26 cellular contexts compared by ENCODE assay signal in the genomic region with DNA sequence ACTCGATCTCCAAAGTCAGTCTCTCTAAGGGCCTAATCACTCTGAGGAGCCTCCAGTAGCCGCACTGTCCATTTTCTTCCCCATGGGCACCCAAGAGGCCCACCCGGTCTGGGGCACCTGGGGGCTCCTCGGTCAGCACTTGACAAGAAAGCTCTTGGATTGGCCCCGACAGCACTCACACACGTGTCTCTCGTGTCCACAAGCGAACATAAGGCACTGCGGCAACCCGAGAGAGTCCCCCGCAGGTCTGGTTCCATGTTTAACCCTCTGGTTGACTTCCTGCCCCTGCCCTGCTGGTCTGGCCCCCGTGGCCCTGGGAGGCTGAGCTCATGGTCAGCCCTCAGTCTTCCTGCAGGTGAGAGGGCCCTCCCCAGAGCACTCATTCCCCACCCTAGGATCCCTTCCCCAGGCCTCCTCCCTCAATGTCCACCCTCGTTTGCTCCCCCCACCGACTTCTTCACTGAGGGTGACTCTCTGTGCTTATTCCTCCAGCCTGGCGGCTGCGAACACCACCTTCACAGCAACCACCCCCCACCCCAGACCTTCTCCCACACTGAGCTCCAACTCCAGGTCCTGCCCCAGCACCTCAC. TPM values are rescaled to one million over a fixed set of nuclear protein-coding genes. Genes with fewer than 3 reads are reported as not detected.
"Had no signal": no experiment of that assay in that cellular context is flagged by ENCODE, and none has a peak within 500 bp of the region (broad histone marks: within the 10 kb centered on the region; RNA-seq: fewer than 3 reads in every experiment).

No MANE protein-coding gene starts in this region.

- H3K27me3 ChIP-seq: breast epithelium, right atrium auricular region, thyroid gland had no signal

- DNase-seq: activated gamma-delta T cell treated with Interleukin-2 at 50 U/mL for 16 hours; activated T-cell treated with anti-CD3 and anti-CD28 coated beads, Interleukin-2, amount 50 U/mL, for 1 hour; amniotic stem cell; cerebellar nuclear complex; erythroblast; foreskin keratinocyte; hippocampal formation; mesenchymal stem cell; stimulated activated CD4-positive, alpha-beta T cell treated with anti-CD3 and anti-CD28 coated beads, Interleukin-1b, Interleukin-23, amount 100 ng/mL, for 48 hours; substantia nigra; T-helper 9 cell; thyroid gland had no signal

- H3K27ac ChIP-seq: breast epithelium, foreskin keratinocyte, right atrium auricular region, thyroid gland had no signal

- H3K9me3 Mint-ChIP-seq: stimulated activated naive CD8-positive, alpha-beta T cell treated with anti-CD3 and anti-CD28 coated beads, Interleukin-15, Interleukin-2, amounts not matched to agents 100 ng/mL and 50 ng/mL, for 24 hours; WTC11 had no signal

- FAIRE-seq: endometrium had no signal

- H3K4me3 Mint-ChIP-seq: activated naive CD8-positive, alpha-beta T cell; nephron; stimulated activated naive CD8-positive, alpha-beta T cell treated with anti-CD3 and anti-CD28 coated beads, Interleukin-15, Interleukin-2, amounts not matched to agents 100 ng/mL and 50 ng/mL, for 24 hours; WTC11 had no signal

- H3K4me3 ChIP-seq: breast epithelium, right atrium auricular region, thyroid gland had no signal

- ATAC-seq: foreskin keratinocyte, WTC11 had no signal

- H3K4me1 ChIP-seq: breast epithelium, foreskin keratinocyte, right atrium auricular region had no signal

- H3K27me3 Mint-ChIP-seq: activated naive CD8-positive, alpha-beta T cell; stimulated activated naive CD8-positive, alpha-beta T cell treated with anti-CD3 and anti-CD28 coated beads, Interleukin-15, Interleukin-2, amounts not matched to agents 100 ng/mL and 50 ng/mL, for 24 hours had no signal

- H3K36me3 ChIP-seq: breast epithelium, right atrium auricular region, thyroid gland had no signal

- H3K36me3 Mint-ChIP-seq: activated naive CD8-positive, alpha-beta T cell had no signal

- H3K9me3 ChIP-seq: breast epithelium, right atrium auricular region, thyroid gland had no signal

- H3K27ac Mint-ChIP-seq: activated naive CD8-positive, alpha-beta T cell; nephron; stimulated activated naive CD8-positive, alpha-beta T cell treated with anti-CD3 and anti-CD28 coated beads, Interleukin-15, Interleukin-2, amounts not matched to agents 100 ng/mL and 50 ng/mL, for 24 hours; WTC11 had no signal

RNA-seq across cellular contexts. Expression of a gene that starts 16.3 kb away (rescaled TPM):
- total RNA-seq: foreskin keratinocyte; glomerular endothelial cell; mononuclear cell; omental fat pad; posterior vena cava; T-helper 1 cell treated with Interleukin-12 subunit alpha and Interleukin-12 subunit beta and Interleukin-4 antibody, amounts not matched to agents 30 ng/mL and 1 ng/mL, for 36 hours; thyroid gland; ureter; WTC11 had no signal
- polyA plus RNA-seq: foreskin keratinocyte, liver had no signal
